In the genomic region with DNA sequence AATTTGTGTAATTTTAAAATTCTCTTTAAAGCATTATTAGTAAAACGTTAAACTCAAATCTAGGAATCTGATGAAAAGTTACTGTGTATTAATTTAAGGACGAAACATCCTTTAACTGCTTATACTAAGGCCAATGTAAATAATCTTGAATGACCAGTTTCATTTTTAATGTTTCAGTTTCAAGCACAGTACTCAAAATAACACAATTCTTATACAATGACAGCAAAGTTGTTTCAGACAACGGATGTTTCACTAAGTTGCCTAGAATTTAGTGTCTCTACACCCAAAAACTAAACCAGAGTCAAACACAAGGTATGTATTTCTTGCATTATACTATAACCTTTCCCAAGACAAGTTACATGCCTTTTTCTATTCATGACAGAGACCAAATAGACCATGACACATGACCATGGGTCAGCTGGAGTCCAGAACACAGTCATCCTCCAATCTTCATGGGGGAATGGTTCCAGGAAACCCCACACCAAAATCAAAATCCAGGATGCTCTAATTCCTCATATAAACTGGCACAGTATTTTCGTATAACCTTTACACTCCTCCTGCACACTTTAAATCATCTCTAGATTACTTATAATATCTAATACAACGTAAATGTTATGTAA, we compare ENCODE assay signal across 10 cellular contexts. TPM values are rescaled to one million over a fixed set of nuclear protein-coding genes. Genes with fewer than 3 reads are reported as not detected.
DNase-seq lines count a peak whose midpoint lies in the region; ATAC-seq and TF ChIP-seq lines count a peak whose summit lies in the region.
"Had no signal": no experiment of that assay in that cellular context is flagged by ENCODE, and none has a peak within 500 bp of the region (broad histone marks: within the 10 kb centered on the region; RNA-seq: fewer than 3 reads in every experiment).

No MANE protein-coding gene starts in this region.

- peak overlapping the region; percentile 54 for H3K27ac Mint-ChIP-seq in mesothelial cell of epicardium

- H3K9me3 Mint-ChIP-seq in mesothelial cell of epicardium = no peaks in the 10 kb centered on the region

- ATAC-seq in GM18517 (IDR thresholded peaks at IDR 0.05; ENCODE audit: unreplicated experiment) (peak; percentile 86), GM21723 (IDR thresholded peaks at IDR 0.05; ENCODE audit: unreplicated experiment) (peak; percentile 77), HG03469 (IDR thresholded peaks at IDR 0.05; ENCODE audit: unreplicated experiment) (peak; percentile 53), HG03139 (IDR thresholded peaks at IDR 0.05; ENCODE audit: unreplicated experiment) (no peak)

- no peak overlapping the region for H3K4me3 Mint-ChIP-seq in mesothelial cell of epicardium

- no peaks in the 10 kb centered on the region for H3K27me3 Mint-ChIP-seq in mesothelial cell of epicardium (ENCODE audit: low read depth)

- peaks cover 23% of the 10 kb centered on the region for H3K4me1 Mint-ChIP-seq in mesothelial cell of epicardium

- H3K36me3 Mint-ChIP-seq in mesothelial cell of epicardium = peaks cover 4% of the 10 kb centered on the region

- in situ Hi-C loops in KBM-7 (cut with MboI; ENCODE audit: low pct_unique_long_range_greater_than_20kb, low sequenced_read_pairs) = no loop called here

- no peak for TF ChIP-seq CTCF in mesothelial cell of epicardium (IDR thresholded peaks at IDR 0.05; ENCODE audit: unreplicated experiment)

- no peak for DNase-seq in mesothelial cell of epicardium (ENCODE audit: low spot score in 2 of 2, unreplicated experiment in 2 of 2)
- DNase-seq in KBM-7 = no peak
- no peak for DNase-seq in NCI-H2171 (lab: John Stamatoyannopoulos, UW)
- no peak for DNase-seq in stimulated activated CD8-positive, alpha-beta memory T cell treated with anti-CD3 and anti-CD28 coated beads, Interleukin-4, amount 100 ng/mL, for 48 hours
- DNase-seq: NCI-H2107; stimulated activated CD4-positive, alpha-beta T cell treated with anti-CD3 and anti-CD28 coated beads, Interleukin-1b, Interleukin-23, amount 100 ng/mL, for 48 hours had no signal

RNA-seq across cellular contexts. Expression of gene PHIP, which starts 7.7 kb away (rescaled TPM):
- 45.5 to 46.9 TPM (median 46.2 TPM) in 3 replicates for total RNA-seq in mesothelial cell of epicardium
